Comparison of ENCODE assay signal across 1 cellular context in genomic region chr17:82940226-82941020, GRCh38.
TF ChIP-seq lines count a peak whose summit lies in the region.

No MANE protein-coding gene starts in this region.

TF ChIP-seq in HepG2, 621 proteins besides CTCF, POLR2A, EP300 and RAD21 (continued from another document):
- TF ChIP-seq IKZF4 (CRISPR knock-in tag; IDR thresholded peaks at IDR 0.05; ENCODE audit: borderline replicate concordance, low read depth, not compliant biosample characterization) (no peak), ZBTB33 (CRISPR knock-in tag; IDR thresholded peaks at IDR 0.05) (0 out of 2 replicates have a peak, but pooled peaks have one; percentile 40), ARID4A (CRISPR knock-in tag; IDR thresholded peaks at IDR 0.05; ENCODE audit: borderline replicate concordance) (0 out of 2 replicates have a peak, but pooled peaks have one; percentile 5), EED (CRISPR knock-in tag; IDR thresholded peaks at IDR 0.05) (0 out of 2 replicates have a peak, but pooled peaks have one; percentile 39)
